23 cellular contexts compared by ENCODE assay signal in the genomic region with DNA sequence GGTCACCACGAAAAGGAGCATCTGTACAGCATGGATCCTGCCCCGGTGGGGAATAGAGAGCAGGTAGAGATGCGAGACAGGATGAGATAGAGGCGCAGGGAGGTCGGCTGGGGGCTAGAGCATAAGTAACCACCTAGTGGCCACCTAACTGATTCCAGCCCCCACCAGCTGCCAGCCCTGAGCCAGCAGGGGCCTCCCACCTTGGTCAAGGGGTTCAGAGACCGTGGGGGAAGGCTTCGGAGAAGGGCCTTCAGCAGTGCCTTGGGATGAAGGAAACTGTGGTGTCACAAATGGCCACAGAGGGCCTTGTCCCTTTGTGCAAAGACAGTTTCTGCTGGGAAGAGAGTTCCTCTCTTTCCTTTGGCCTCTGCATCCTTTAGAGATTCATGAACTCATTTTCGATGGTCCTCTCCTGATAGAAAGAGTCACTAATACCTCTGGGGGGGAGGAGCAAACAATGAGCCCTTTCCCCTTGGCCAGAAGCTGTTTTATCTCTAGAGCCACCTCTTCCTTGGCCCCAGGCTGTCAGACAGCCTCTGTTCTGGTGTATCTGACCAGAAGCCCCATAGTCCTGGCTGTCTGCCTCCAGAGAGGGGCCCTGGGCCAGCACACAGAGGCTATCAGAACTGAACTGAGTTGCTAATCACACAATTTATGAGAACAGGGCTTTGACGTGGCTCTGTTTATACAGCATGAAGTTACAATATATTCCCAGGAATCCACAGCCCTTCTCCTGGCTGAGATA.
A peak's percentile ranks its signal among the peaks of the same experiment; 100 is the strongest.
DNase-seq lines count a peak whose midpoint lies in the region; ATAC-seq, FAIRE-seq and TF ChIP-seq lines count a peak whose summit lies in the region.
"Had no signal": no experiment of that assay in that cellular context is flagged by ENCODE, and none has a peak within 500 bp of the region (broad histone marks: within the 10 kb centered on the region; RNA-seq: fewer than 3 reads in every experiment).

No MANE protein-coding gene starts in this region.

- WGBS in K562 (ENCODE audit: insufficient coverage, low coverage, missing lambda C conversion rate), result 36% methylated on average over 9 of the region's 9 CpGs
- 76% methylated on average over 9 of the region's 9 CpGs for WGBS in hepatocyte (ENCODE audit: low lambda C conversion rate, missing lambda C conversion rate)
- WGBS in smooth muscle cell (ENCODE audit: low lambda C conversion rate), result 66% methylated on average over 9 of the region's 9 CpGs

- no peak for TF ChIP-seq CTCF in K562 (IDR thresholded peaks at IDR 0.05 in 2 of 3, conservative IDR thresholded peaks at IDR 0.05 in 1 of 3; ENCODE audit: insufficient read depth in 2 of 3, low read depth in 1 of 3, low read length in 3 of 3)
- no peak for TF ChIP-seq CTCF in hepatocyte (IDR thresholded peaks at IDR 0.05; ENCODE audit: poor library complexity)
- no peak for TF ChIP-seq CTCF in smooth muscle cell (IDR thresholded peaks at IDR 0.05; ENCODE audit: borderline replicate concordance, insufficient read depth, poor library complexity, severe bottlenecking)

- TF ChIP-seq RAD21 in K562 (CRISPR knock-in tag; conservative IDR thresholded peaks at IDR 0.05 in 1 of 2, IDR thresholded peaks at IDR 0.05 in 1 of 2), result no peak

- H3K9me3 ChIP-seq in K562 (replicated peaks; ENCODE audit: control insufficient read depth, insufficient read depth, low read depth, low read length) (no peaks in the 10 kb centered on the region), hepatocyte (ENCODE audit: low read depth) (no peaks in the 10 kb centered on the region), smooth muscle cell (replicated peaks; ENCODE audit: low read depth) (no peaks in the 10 kb centered on the region)
- H3K9me3 ChIP-seq: psoas muscle, suprapubic skin had no signal

- in situ Hi-C loops in K562 (cut with MboI), result no loop called here

- POLR2A ChIA-PET in K562 (lab: Yijun Ruan, JAX), result interaction anchor here (1.2 kb wide), 1 partner anchor 8 kb away, joined by 3 read pairs; no protein-coding TSS in a partner anchor

- H3K79me2 ChIP-seq in K562 (ENCODE audit: control insufficient read depth, insufficient read depth, low read length), result no peaks in the 10 kb centered on the region
- no peaks in the 10 kb centered on the region for H3K79me2 ChIP-seq in hepatocyte
- no peaks in the 10 kb centered on the region for H3K79me2 ChIP-seq in smooth muscle cell (ENCODE audit: low read depth)

- no peaks in the 10 kb centered on the region for H3K9me2 ChIP-seq in hepatocyte (replicated peaks; ENCODE audit: insufficient read depth)

- H3F3A ChIP-seq in smooth muscle cell (ENCODE audit: low read depth), result peaks cover 29% of the 10 kb centered on the region

- H3K36me3 ChIP-seq in H7 (replicated peaks; ENCODE audit: control insufficient read depth, insufficient read depth, low read length) (no peaks in the 10 kb centered on the region), K562 (ENCODE audit: control insufficient read depth, insufficient read depth, low read length) (no peaks in the 10 kb centered on the region), hepatocyte (replicated peaks; ENCODE audit: insufficient read depth, low read depth) (no peaks in the 10 kb centered on the region), smooth muscle cell (ENCODE audit: low read depth) (peaks cover 8% of the 10 kb centered on the region)

- no peak for FAIRE-seq in K562 (lab: Jason Lieb, UNC)
- FAIRE-seq: bronchial epithelial cell, GM12878, small intestine had no signal

- peak; percentile 63 for DNase-seq in H7
- peak in 1 of 4 experiments; percentile 41 for DNase-seq in K562 (ENCODE audit: extremely low read depth in 1 of 4, low spot score in 3 of 4)
- DNase-seq in hepatocyte (ENCODE audit: low spot score), result no peak
- no peak for DNase-seq in smooth muscle cell (lab: John Stamatoyannopoulos, UW; ENCODE audit: unreplicated experiment)
- DNase-seq in NOMO-1 treated with dmso at 0.1 percent for 144 hours (lab: John Stamatoyannopoulos, UW; ENCODE audit: unreplicated experiment), result no peak
- no peak for DNase-seq in NCI-H69 (lab: John Stamatoyannopoulos, UW)
- no peak for DNase-seq in COR-L47 (lab: John Stamatoyannopoulos, UW)
- DNase-seq: activated CD4-positive, alpha-beta T cell treated with anti-CD3 and anti-CD28 coated beads for 48 hours; activated naive CD4-positive, alpha-beta T cell treated with anti-CD3 and anti-CD28 coated beads for 36 hours; activated T-cell treated with anti-CD3 and anti-CD28 coated beads, Interleukin-2, amount 50 U/mL, for 48 hours; amygdala; cortex of kidney; mammary epithelial cell; NCI-H1092; NCI-H2029 treated with DMSO at 0.1 percent for 48 hours; OCI-M1; psoas muscle; small intestine; stimulated activated CD4-positive, alpha-beta T cell treated with anti-CD3 and anti-CD28 coated beads, Interleukin-2, amount 100 ng/mL, for 24 hours had no signal

- no peaks in the 10 kb centered on the region for H3K9me1 ChIP-seq in K562 (ENCODE audit: control insufficient read depth, insufficient read depth, low read length)

- TF ChIP-seq EP300 in K562 (IDR thresholded peaks at IDR 0.05; ENCODE audit: low read length), result no peak

- intact Hi-C loops in K562 (cut with micrococcal nuclease), result no loop called here

- ATAC-seq in K562, result peak; percentile 56; the same call in 2 of the 3 replicates
- ATAC-seq: GM12878, psoas muscle had no signal

- CTCF ChIA-PET in K562 (lab: Yijun Ruan, JAX; ENCODE audit: low intra/inter-chr PET ratio), result interaction anchor here (0.6 kb wide), 1 partner anchor 211 kb away, joined by 3 read pairs; no protein-coding TSS in a partner anchor

- BruUV-seq in K562 (replicated peaks; lab: Mats Ljungman, UMichigan), result no TSS peak

- H4K20me1 ChIP-seq in K562 (replicated peaks; ENCODE audit: control insufficient read depth, insufficient read depth, low read length), result 0 out of 2 replicates have a peak, but pooled peaks cover 5% of the 10 kb centered on the region
- no peaks in the 10 kb centered on the region for H4K20me1 ChIP-seq in hepatocyte (ENCODE audit: insufficient read depth, poor library complexity, severe bottlenecking)
- no peaks in the 10 kb centered on the region for H4K20me1 ChIP-seq in smooth muscle cell (ENCODE audit: low read depth)

- no peaks in the 10 kb centered on the region for H3K27me3 ChIP-seq in H7 (ENCODE audit: control insufficient read depth, insufficient read depth, low read length)
- H3K27me3 ChIP-seq in K562 (ENCODE audit: control insufficient read depth in 2 of 2, insufficient read depth in 2 of 2, low read length in 2 of 2), result peaks cover 30 to 50% of the 10 kb centered on the region in 2 experiments
- no peaks in the 10 kb centered on the region for H3K27me3 ChIP-seq in hepatocyte
- H3K27me3 ChIP-seq in smooth muscle cell (ENCODE audit: low read depth), result no peaks in the 10 kb centered on the region
- H3K27me3 ChIP-seq: suprapubic skin had no signal

- no peak overlapping the region for H3K9ac ChIP-seq in K562 (ENCODE audit: insufficient read depth in 1 of 2, low read depth in 2 of 2, low read length in 2 of 2)
- H3K9ac ChIP-seq in smooth muscle cell (ENCODE audit: low read depth), result no peak overlapping the region

- H3K4me2 ChIP-seq in K562 (ENCODE audit: insufficient read depth, low read length), result no peak overlapping the region
- no peak overlapping the region for H3K4me2 ChIP-seq in hepatocyte
- peak overlapping the region; percentile 35 for H3K4me2 ChIP-seq in smooth muscle cell

- H3K4me3 ChIP-seq in H7 (ENCODE audit: insufficient read depth, low read depth, low read length) (no peak overlapping the region), K562 (no peak overlapping the region), hepatocyte (no peak overlapping the region), smooth muscle cell (no peak overlapping the region)
- H3K4me3 ChIP-seq: GM12878, psoas muscle, suprapubic skin had no signal

- H2AFZ ChIP-seq in K562 (ENCODE audit: low read depth, low read length), result no peak overlapping the region
- no peak overlapping the region for H2AFZ ChIP-seq in hepatocyte
- H2AFZ ChIP-seq in smooth muscle cell (ENCODE audit: low read depth), result no peak overlapping the region

- TF ChIP-seq POLR2A in K562 (conservative IDR thresholded peaks at IDR 0.05), result no peak

- H3K27ac ChIP-seq in K562 (ENCODE audit: extremely low read depth, low read depth, low read length), result no peak overlapping the region
- H3K27ac ChIP-seq in hepatocyte, result peak overlapping the region; percentile 52
- H3K27ac ChIP-seq in smooth muscle cell (ENCODE audit: low read depth), result peak overlapping the region; percentile 50
- H3K27ac ChIP-seq: C4-2B, psoas muscle, suprapubic skin had no signal

- no peaks in the 10 kb centered on the region; a peak in 1 of 5 replicates for H3K4me1 ChIP-seq in K562 (replicated peaks in 1 of 2; ENCODE audit: control insufficient read depth in 2 of 2, insufficient read depth in 2 of 2, low read length in 2 of 2)
- H3K4me1 ChIP-seq in hepatocyte (ENCODE audit: insufficient read depth), result peaks cover 9% of the 10 kb centered on the region
- H3K4me1 ChIP-seq in smooth muscle cell (ENCODE audit: low read depth), result no peaks in the 10 kb centered on the region
- H3K4me1 ChIP-seq: psoas muscle, suprapubic skin had no signal

TF ChIP-seq in K562, 482 proteins besides CTCF, POLR2A, EP300 and RAD21:
- TF ChIP-seq, protein P1, sequence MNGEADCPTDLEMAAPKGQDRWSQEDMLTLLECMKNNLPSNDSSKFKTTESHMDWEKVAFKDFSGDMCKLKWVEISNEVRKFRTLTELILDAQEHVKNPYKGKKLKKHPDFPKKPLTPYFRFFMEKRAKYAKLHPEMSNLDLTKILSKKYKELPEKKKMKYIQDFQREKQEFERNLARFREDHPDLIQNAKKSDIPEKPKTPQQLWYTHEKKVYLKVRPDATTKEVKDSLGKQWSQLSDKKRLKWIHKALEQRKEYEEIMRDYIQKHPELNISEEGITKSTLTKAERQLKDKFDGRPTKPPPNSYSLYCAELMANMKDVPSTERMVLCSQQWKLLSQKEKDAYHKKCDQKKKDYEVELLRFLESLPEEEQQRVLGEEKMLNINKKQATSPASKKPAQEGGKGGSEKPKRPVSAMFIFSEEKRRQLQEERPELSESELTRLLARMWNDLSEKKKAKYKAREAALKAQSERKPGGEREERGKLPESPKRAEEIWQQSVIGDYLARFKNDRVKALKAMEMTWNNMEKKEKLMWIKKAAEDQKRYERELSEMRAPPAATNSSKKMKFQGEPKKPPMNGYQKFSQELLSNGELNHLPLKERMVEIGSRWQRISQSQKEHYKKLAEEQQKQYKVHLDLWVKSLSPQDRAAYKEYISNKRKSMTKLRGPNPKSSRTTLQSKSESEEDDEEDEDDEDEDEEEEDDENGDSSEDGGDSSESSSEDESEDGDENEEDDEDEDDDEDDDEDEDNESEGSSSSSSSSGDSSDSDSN (IDR thresholded peaks at IDR 0.05; ENCODE audit: borderline replicate concordance in 1 of 2, low read depth in 2 of 2, low read length in 2 of 2), result 0 out of 4 replicates have a peak, but pooled peaks of 1 of the 2 experiments have one; percentile 30
- TF ChIP-seq SAFB2 (IDR thresholded peaks at IDR 0.05; ENCODE audit: borderline replicate concordance, low read depth, low read length, severe bottlenecking), result no peak
